Comparison of ENCODE assay signal across 8 cellular contexts in the genomic region with DNA sequence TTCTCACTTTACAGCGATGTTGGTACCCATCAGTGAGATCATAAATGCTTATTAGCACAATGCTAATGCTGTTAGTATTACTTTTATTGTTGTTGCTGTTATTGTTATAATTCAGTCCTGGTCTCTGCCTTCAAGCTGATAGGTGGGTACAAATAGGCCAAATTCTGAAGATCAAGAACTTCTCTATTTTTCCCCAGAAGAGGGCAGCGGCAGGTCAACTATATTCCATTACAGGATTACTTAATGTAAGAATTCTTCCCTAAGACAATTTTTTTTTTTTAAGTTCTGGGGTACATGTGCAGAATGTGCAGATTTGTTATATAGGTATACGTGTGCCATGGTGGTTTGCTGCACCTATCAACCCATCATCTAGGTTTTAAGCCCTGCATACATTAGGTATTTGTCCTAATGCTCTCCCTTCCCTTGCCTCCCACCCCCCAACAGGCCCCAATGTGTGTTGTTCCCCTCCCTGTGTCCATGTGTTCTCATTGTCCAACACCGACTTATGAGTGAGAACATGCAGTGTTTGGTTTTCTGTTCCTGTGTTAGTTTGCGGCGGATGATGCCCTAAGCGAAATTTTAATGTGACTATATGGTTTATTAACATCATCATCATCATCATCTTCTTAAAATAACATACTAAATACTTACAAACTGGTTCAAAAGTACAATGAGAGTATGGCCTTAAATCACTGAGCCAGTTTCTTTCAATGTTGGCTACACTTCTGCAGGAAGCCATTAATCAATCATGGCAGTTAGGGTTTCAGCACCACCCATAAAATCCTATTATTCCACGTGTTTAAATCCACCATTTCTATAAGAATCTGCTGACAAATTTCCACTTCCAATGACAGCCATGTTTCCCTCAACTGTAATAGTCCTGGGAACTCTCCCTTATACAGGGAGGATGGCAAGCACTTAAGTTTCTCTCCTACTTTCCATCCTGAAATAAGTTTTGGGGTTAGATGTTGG. TPM values are rescaled to one million over a fixed set of nuclear protein-coding genes. Genes with fewer than 3 reads are reported as not detected.
DNase-seq lines count a peak whose midpoint lies in the region; ATAC-seq and TF ChIP-seq lines count a peak whose summit lies in the region.

No MANE protein-coding gene starts in this region.

- H3K4me3 ChIP-seq in heart left ventricle = no peak overlapping the region
- H3K4me3 ChIP-seq in right cardiac atrium (ENCODE audit: low read length) = no peak overlapping the region
- H3K4me3 ChIP-seq in ascending aorta = no peak overlapping the region

- peak in 2 of 4 donors; percentile 32 to 35 for ATAC-seq in heart left ventricle
- ATAC-seq in right cardiac atrium = no peak
- no peak for ATAC-seq in GM21619 (IDR thresholded peaks at IDR 0.05; ENCODE audit: unreplicated experiment)
- ATAC-seq in GM19467 (IDR thresholded peaks at IDR 0.05; ENCODE audit: unreplicated experiment) = no peak

- H3K27ac ChIP-seq in heart left ventricle = no peak overlapping the region
- no peak overlapping the region for H3K27ac ChIP-seq in right cardiac atrium (ENCODE audit: low read length)
- no peak overlapping the region for H3K27ac ChIP-seq in ascending aorta

- H3K27me3 ChIP-seq in heart left ventricle (no peaks in the 10 kb centered on the region), right cardiac atrium (ENCODE audit: control insufficient read depth, insufficient read depth) (no peaks in the 10 kb centered on the region), ascending aorta (no peaks in the 10 kb centered on the region)

- DNase-seq in heart left ventricle (no peak), right cardiac atrium (no peak), NCI-H1105 (lab: John Stamatoyannopoulos, UW) (peak; percentile 17), ascending aorta (ENCODE audit: low spot score in 2 of 2) (no peak), lung microvascular endothelial cell (ENCODE audit: low read depth in 2 of 2) (peak; percentile 33 to 58), hippocampal formation (lab: John Stamatoyannopoulos, UW) (no peak)

- peak in 10 of 12 donors; percentile 7 to 55 (median 42) for TF ChIP-seq CTCF in heart left ventricle (IDR thresholded peaks at IDR 0.05)
- TF ChIP-seq CTCF in ascending aorta (IDR thresholded peaks at IDR 0.05) = peak; percentile 10 to 49 (median 29)

- H3K4me1 ChIP-seq in heart left ventricle (peaks cover 0 to 4% (median 0%) of the 10 kb centered on the region in 12 donors), right cardiac atrium (ENCODE audit: control insufficient read depth, insufficient read depth, low read length) (no peaks in the 10 kb centered on the region), ascending aorta (no peaks in the 10 kb centered on the region)

- H3K36me3 ChIP-seq in heart left ventricle = peaks cover 0 to 53% (median 36%) of the 10 kb centered on the region in 9 donors
- peaks cover 9 to 20% of the 10 kb centered on the region in 2 donors for H3K36me3 ChIP-seq in ascending aorta

- TF ChIP-seq POLR2A in heart left ventricle (IDR thresholded peaks at IDR 0.05) = no peak

- H3K9me3 ChIP-seq in heart left ventricle (no peaks in the 10 kb centered on the region), right cardiac atrium (ENCODE audit: control insufficient read depth, low read length) (no peaks in the 10 kb centered on the region), ascending aorta (no peaks in the 10 kb centered on the region)

- 84 to 87% (median 86%) methylated on average over 8 of the region's 8 CpGs for WGBS in heart left ventricle, 4 donors
- WGBS in right cardiac atrium = 79% methylated on average over 8 of the region's 8 CpGs

- intact Hi-C loops in heart left ventricle (cut with DNase I) = loop anchor here in 8 of 10 donors (2.0 to 10.0 kb wide), 4 partner anchors 78 to 348 kb away; no protein-coding TSS in a partner anchor
- intact Hi-C loops in right cardiac atrium (cut with DNase I) = loop anchor here in 2 of 4 donors (5.0 to 10.0 kb wide), 2 partner anchors 76 to 78 kb away; no protein-coding TSS in a partner anchor
- intact Hi-C loops in ascending aorta (cut with DNase I) = loop anchor here (2.0 to 10.0 kb wide), 2 partner anchors 80 to 338 kb away; no protein-coding TSS in a partner anchor

RNA-seq across cellular contexts. Expression of gene SLC19A2, which starts 19.2 kb away (rescaled TPM):
- total RNA-seq in heart left ventricle = 10 to 100 TPM in 6 of 9 donors, 1 to 10 TPM in 3; 8.2 to 27.3 (median 13.8) TPM
- 10 to 100 TPM; 14.9 to 67.2 TPM for polyA plus RNA-seq in heart left ventricle
- 10 to 100 TPM; 11.2 to 26.5 (median 15.4) TPM for total RNA-seq in right cardiac atrium
- polyA plus RNA-seq in right cardiac atrium = 26.2 TPM
- 36.7 TPM for total RNA-seq in ascending aorta
- 2.2 and 2.8 TPM in 2 replicates for total RNA-seq in lung microvascular endothelial cell

RNA-seq across cellular contexts. Expression of gene CCDC181, which starts 39.3 kb away (rescaled TPM):
- 1 to 10 TPM in 5 of 9 donors, under 1 TPM in 4; 0.24 to 1.5 (median 1.2) TPM for total RNA-seq in heart left ventricle
- 1 to 10 TPM in 1 of 2 donors, under 1 TPM in 1; 0.42 to 1.8 TPM for polyA plus RNA-seq in heart left ventricle
- 1 to 10 TPM; 2.2 to 3.3 (median 2.4) TPM for total RNA-seq in right cardiac atrium
- polyA plus RNA-seq in right cardiac atrium = 1.9 TPM
- total RNA-seq in ascending aorta = not detected
- total RNA-seq in lung microvascular endothelial cell = not detected in 2 replicates

Comparison
In these comparisons a context has a peak if more than half of its experiments do, and no peak if none do; other contexts are left out.
1. DNase-seq: peak in NCI-H1105 (single experiment) and lung microvascular endothelial cell (2 of 2); none in heart left ventricle (0 of 5), right cardiac atrium (0 of 3), ascending aorta (0 of 2) and hippocampal formation (0 of 2).